8 cellular contexts compared by ENCODE assay signal in the genomic region with DNA sequence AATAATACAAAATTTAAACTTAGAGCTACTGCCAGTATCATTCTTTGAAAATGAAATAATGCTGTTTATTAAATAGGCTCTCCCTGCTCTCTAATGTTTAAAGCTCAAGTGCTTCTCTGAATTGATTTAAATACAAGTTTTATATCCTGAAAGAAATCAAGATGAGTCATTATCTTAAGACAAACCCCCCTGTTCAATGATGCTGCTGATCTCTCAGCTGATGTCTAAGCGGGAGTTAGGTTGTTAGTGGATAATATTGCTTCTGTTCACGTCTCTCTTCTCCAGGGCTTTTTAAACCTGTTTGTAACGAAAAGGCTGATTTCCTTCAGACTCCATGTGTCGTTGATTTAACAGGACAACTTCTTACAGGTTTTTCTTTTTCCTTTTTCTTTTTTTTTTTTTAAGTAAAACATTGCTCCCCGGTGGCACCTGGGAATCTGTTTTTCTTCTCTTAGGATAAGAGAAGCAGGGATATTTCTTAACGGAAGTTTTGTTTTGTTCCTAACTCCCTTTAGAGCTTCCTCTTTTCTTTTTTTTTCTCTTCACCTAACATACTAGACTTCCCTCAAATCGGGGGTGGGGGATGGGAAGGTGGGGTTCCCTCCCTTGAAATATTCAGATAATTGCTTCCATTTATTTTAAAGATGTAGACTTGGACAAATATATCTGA. TPM values are rescaled to one million over a fixed set of nuclear protein-coding genes. Genes with fewer than 3 reads are reported as not detected.
DNase-seq lines count a peak whose midpoint lies in the region; ATAC-seq and TF ChIP-seq lines count a peak whose summit lies in the region.

No MANE protein-coding gene starts in this region.

- H2BK120ac ChIP-seq in mesenchymal stem cell (ENCODE audit: low read depth, low read length) (no peak overlapping the region), mesendoderm (ENCODE audit: low read depth, low read length) (no peak overlapping the region)

- H4K91ac ChIP-seq in mesenchymal stem cell (ENCODE audit: low read length) = no peak overlapping the region

- H2AFZ ChIP-seq in mesenchymal stem cell (ENCODE audit: low read depth, low read length) = no peak overlapping the region

- H3K27ac ChIP-seq in HL-60 (replicated peaks) (peak overlapping the region; percentile 54), mesenchymal stem cell (ENCODE audit: low read length, poor library complexity, severe bottlenecking) (no peak overlapping the region), mesendoderm (ENCODE audit: low read depth, low read length) (no peak overlapping the region), foreskin keratinocyte (no peak overlapping the region)

- H3K23ac ChIP-seq in mesenchymal stem cell (ENCODE audit: low read length in 2 of 2) (no peak overlapping the region), mesendoderm (ENCODE audit: low read length) (no peak overlapping the region)

- peak; percentile 42 for DNase-seq in AML-193 (lab: John Stamatoyannopoulos, UW)
- DNase-seq in HL-60 (ENCODE audit: low read depth in 1 of 2, low spot score in 1 of 2) = peak in 1 of 2 experiments; percentile 48
- no peak for DNase-seq in activated CD4-positive, alpha-beta memory T cell treated with anti-CD3 and anti-CD28 coated beads, Interleukin-2, amount 10 ng/mL, durations not matched to agents 7 days and 5 days
- DNase-seq in mesenchymal stem cell = no peak
- no peak for DNase-seq in mesendoderm
- no peak for DNase-seq in chondrocyte (ENCODE audit: low spot score)
- DNase-seq in foreskin keratinocyte = no peak

- H3K4me1 ChIP-seq in mesenchymal stem cell (ENCODE audit: control insufficient read depth, insufficient read depth, low read depth, low read length) (peaks cover 5% of the 10 kb centered on the region), mesendoderm (ENCODE audit: control insufficient read depth, low read depth, low read length) (peaks cover 5% of the 10 kb centered on the region), foreskin keratinocyte (peaks cover 5% of the 10 kb centered on the region)

- H3K4ac ChIP-seq in mesenchymal stem cell (ENCODE audit: low read depth in 1 of 2, low read length in 2 of 2) (no peak overlapping the region), mesendoderm (ENCODE audit: low read depth, low read length) (no peak overlapping the region)

- no peaks in the 10 kb centered on the region for H3K36me3 Mint-ChIP-seq in activated CD4-positive, alpha-beta memory T cell treated with anti-CD3 and anti-CD28 coated beads, Interleukin-2, amount 10 ng/mL, durations not matched to agents 7 days and 5 days (ENCODE audit: low read depth)
- peaks cover 2% of the 10 kb centered on the region for H3K36me3 Mint-ChIP-seq in chondrocyte (ENCODE audit: low read depth)

- H3K18ac ChIP-seq in mesenchymal stem cell (ENCODE audit: low read depth in 1 of 2, low read length in 2 of 2) (no peak overlapping the region), mesendoderm (ENCODE audit: low read length) (no peak overlapping the region)

- H3K9me3 ChIP-seq in mesenchymal stem cell (ENCODE audit: control insufficient read depth, low read length) = no peaks in the 10 kb centered on the region

- H3K9ac ChIP-seq in mesenchymal stem cell (ENCODE audit: low read length) = peak overlapping the region; percentile 79
- H3K9ac ChIP-seq in mesendoderm (ENCODE audit: low read length) = no peak overlapping the region

- peak overlapping the region; percentile 78 for H3K4me3 Mint-ChIP-seq in activated CD4-positive, alpha-beta memory T cell treated with anti-CD3 and anti-CD28 coated beads, Interleukin-2, amount 10 ng/mL, durations not matched to agents 7 days and 5 days
- H3K4me3 Mint-ChIP-seq in chondrocyte (ENCODE audit: unreplicated experiment) = no peak overlapping the region

- H2BK15ac ChIP-seq in mesenchymal stem cell (ENCODE audit: low read depth, poor library complexity, severe bottlenecking) = no peak overlapping the region
- no peak overlapping the region for H2BK15ac ChIP-seq in mesendoderm (replicated peaks; ENCODE audit: low read depth)

- H3K27me3 Mint-ChIP-seq in activated CD4-positive, alpha-beta memory T cell treated with anti-CD3 and anti-CD28 coated beads, Interleukin-2, amount 10 ng/mL, durations not matched to agents 7 days and 5 days = peaks cover 28% of the 10 kb centered on the region
- H3K27me3 Mint-ChIP-seq in chondrocyte (ENCODE audit: low read depth) = peaks cover 26% of the 10 kb centered on the region

- POLR2A ChIA-PET in activated CD4-positive, alpha-beta memory T cell treated with anti-CD3 and anti-CD28 coated beads, Interleukin-2, amount 10 ng/mL, durations not matched to agents 7 days and 5 days (lab: Charles Lee) = interaction anchor here (1.1 to 4.3 kb wide), 5 partner anchors 10 to 149 kb away, joined by 3 to 67 read pairs (median 12); partner anchors contain the start of gene NLK

- H3K4me3 ChIP-seq in HL-60 (replicated peaks; ENCODE audit: insufficient read depth, low read length) (no peak overlapping the region), mesenchymal stem cell (ENCODE audit: insufficient read depth in 1 of 2, low read depth in 1 of 2, low read length in 2 of 2) (peak overlapping the region in 1 of 2 experiments; percentile 74), mesendoderm (ENCODE audit: low read length) (no peak overlapping the region)

- no peak overlapping the region for H3K27ac Mint-ChIP-seq in activated CD4-positive, alpha-beta memory T cell treated with anti-CD3 and anti-CD28 coated beads, Interleukin-2, amount 10 ng/mL, durations not matched to agents 7 days and 5 days
- H3K27ac Mint-ChIP-seq in chondrocyte (ENCODE audit: unreplicated experiment) = no peak overlapping the region

- H3K4me1 Mint-ChIP-seq in activated CD4-positive, alpha-beta memory T cell treated with anti-CD3 and anti-CD28 coated beads, Interleukin-2, amount 10 ng/mL, durations not matched to agents 7 days and 5 days = peaks cover 13% of the 10 kb centered on the region
- peaks cover 25% of the 10 kb centered on the region for H3K4me1 Mint-ChIP-seq in chondrocyte (ENCODE audit: low read depth)

- no peak overlapping the region for H2BK5ac ChIP-seq in mesenchymal stem cell (ENCODE audit: low read depth, low read length, poor library complexity, severe bottlenecking)
- H2BK5ac ChIP-seq in mesendoderm (ENCODE audit: low read length) = no peak overlapping the region

- H3K9me3 Mint-ChIP-seq in activated CD4-positive, alpha-beta memory T cell treated with anti-CD3 and anti-CD28 coated beads, Interleukin-2, amount 10 ng/mL, durations not matched to agents 7 days and 5 days = no peaks in the 10 kb centered on the region
- no peaks in the 10 kb centered on the region for H3K9me3 Mint-ChIP-seq in chondrocyte (ENCODE audit: low read depth)

- no peak overlapping the region for H2BK12ac ChIP-seq in mesenchymal stem cell (ENCODE audit: low read length in 2 of 2)

- CTCF ChIA-PET in activated CD4-positive, alpha-beta memory T cell treated with anti-CD3 and anti-CD28 coated beads, Interleukin-2, amount 10 ng/mL, durations not matched to agents 7 days and 5 days (lab: Charles Lee) = interaction anchor here (0.6 to 7.1 kb wide), 22 partner anchors 9 to 1126 kb away, joined by 3 to 184 read pairs (median 4); partner anchors contain the start of genes NOS2 and TNFAIP1

- H3K36me3 ChIP-seq in mesenchymal stem cell (ENCODE audit: control insufficient read depth in 1 of 2, insufficient read depth in 2 of 2, low read depth in 1 of 2, low read length in 2 of 2) = no peaks in the 10 kb centered on the region
- no peaks in the 10 kb centered on the region for H3K36me3 ChIP-seq in mesendoderm (ENCODE audit: control insufficient read depth, insufficient read depth, low read length)

- TF ChIP-seq CTCF in HL-60 (IDR thresholded peaks at IDR 0.05; ENCODE audit: insufficient read depth, low read length) (no peak), chondrocyte (IDR thresholded peaks at IDR 0.05) (no peak), foreskin keratinocyte (conservative IDR thresholded peaks at IDR 0.05) (no peak)

- H2AK5ac ChIP-seq in mesenchymal stem cell (ENCODE audit: low read length, severe bottlenecking) (no peak overlapping the region), mesendoderm (ENCODE audit: low read length) (no peak overlapping the region)

- 67% methylated on average over 4 of the region's 7 CpGs for WGBS in mesenchymal stem cell
- no CpG with 5 or more reads among the region's 7 CpGs for WGBS in mesendoderm (ENCODE audit: extremely low coverage, insufficient coverage, low lambda C conversion rate)

- no peaks in the 10 kb centered on the region for H3K79me2 ChIP-seq in mesendoderm (ENCODE audit: control insufficient read depth, insufficient read depth, low read length)

- H4K8ac ChIP-seq in mesenchymal stem cell (ENCODE audit: low read length) (no peak overlapping the region), mesendoderm (ENCODE audit: low read depth, low read length) (no peak overlapping the region)

- H3K14ac ChIP-seq in mesenchymal stem cell (ENCODE audit: low read length in 2 of 2) = no peak overlapping the region

- no peaks in the 10 kb centered on the region for H3K79me1 ChIP-seq in mesenchymal stem cell (replicated peaks; ENCODE audit: low read length, poor library complexity, severe bottlenecking)
- no peaks in the 10 kb centered on the region for H3K79me1 ChIP-seq in mesendoderm (ENCODE audit: low read length)

- ATAC-seq in HG03095 (IDR thresholded peaks at IDR 0.05; ENCODE audit: unreplicated experiment) (no peak), foreskin keratinocyte (no peak)

- H3K56ac ChIP-seq in mesendoderm (ENCODE audit: low read length) = no peak overlapping the region

- H3K27me3 ChIP-seq in HL-60 (ENCODE audit: insufficient read depth, poor library complexity, severe bottlenecking) (no peaks in the 10 kb centered on the region), mesenchymal stem cell (ENCODE audit: control insufficient read depth in 1 of 2, insufficient read depth in 1 of 2, low read length in 2 of 2) (peaks cover 22 to 23% of the 10 kb centered on the region in 2 experiments), mesendoderm (ENCODE audit: insufficient read depth, low read length, poor library complexity) (no peaks in the 10 kb centered on the region), foreskin keratinocyte (peaks cover 25% of the 10 kb centered on the region)

- H4K5ac ChIP-seq in mesendoderm (ENCODE audit: low read length) = no peak overlapping the region

- H3K4me2 ChIP-seq in mesenchymal stem cell (ENCODE audit: low read length, poor library complexity, severe bottlenecking) (no peak overlapping the region), mesendoderm (ENCODE audit: low read length) (no peak overlapping the region)

RNA-seq across cellular contexts. Expression of gene LYRM9, which starts 0.8 kb away (rescaled TPM):
- total RNA-seq in activated CD4-positive, alpha-beta memory T cell treated with anti-CD3 and anti-CD28 coated beads, Interleukin-2, amount 10 ng/mL, durations not matched to agents 7 days and 5 days = 1 to 10 TPM; 6.0 to 6.1 TPM
- 5.3 TPM for polyA plus RNA-seq in mesenchymal stem cell (2013, experiment 1 of 2)
- 4.6 TPM for polyA plus RNA-seq in mesenchymal stem cell (2013, experiment 2 of 2)
- 1.9 TPM for polyA plus RNA-seq in mesendoderm (2013, experiment 1 of 2)
- polyA plus RNA-seq in mesendoderm (2013, experiment 2 of 2) = 1.8 TPM
- 5.2 to 8.9 TPM (median 7.2 TPM) in 3 replicates for total RNA-seq in chondrocyte
- total RNA-seq in foreskin keratinocyte = 1.6 and 2.1 TPM in 2 replicates
- polyA plus RNA-seq in foreskin keratinocyte = 2.0 and 3.0 TPM in 2 replicates

Comparison
In these comparisons a context has a peak if more than half of its experiments do, and no peak if none do; other contexts are left out.
1. DNase-seq: peak in AML-193 (2 of 2); none in activated CD4-positive, alpha-beta memory T cell treated with anti-CD3 and anti-CD28 coated beads, Interleukin-2, amount 10 ng/mL, durations not matched to agents 7 days and 5 days (single experiment), mesenchymal stem cell (single experiment), mesendoderm (single experiment), chondrocyte (single experiment) and foreskin keratinocyte (0 of 2).